11 cellular contexts compared by ENCODE assay signal in the genomic region with DNA sequence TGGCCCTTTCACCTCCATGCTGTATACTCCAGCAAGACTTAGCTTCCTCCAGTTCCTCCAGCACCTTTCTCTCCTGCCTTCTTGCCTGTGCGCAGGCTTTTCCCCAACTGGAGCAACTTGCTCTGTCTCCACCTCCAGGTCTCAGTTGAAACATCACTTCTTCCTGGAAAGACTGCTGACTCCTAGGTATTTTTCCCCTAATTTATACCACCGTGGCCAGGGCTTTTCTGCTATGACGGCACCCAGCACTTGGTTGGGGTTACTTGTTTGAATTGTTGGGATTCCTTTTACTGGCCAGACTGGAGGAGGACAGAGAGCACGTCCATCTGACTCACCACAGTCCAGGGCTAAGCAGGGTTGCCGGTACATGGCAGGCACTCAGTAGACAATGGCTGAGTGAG.
DNase-seq lines count a peak whose midpoint lies in the region; FAIRE-seq and TF ChIP-seq lines count a peak whose summit lies in the region.
"Had no signal": no experiment of that assay in that cellular context is flagged by ENCODE, and none has a peak within 500 bp of the region (broad histone marks: within the 10 kb centered on the region; RNA-seq: fewer than 3 reads in every experiment).

No MANE protein-coding gene starts in this region.

- TF ChIP-seq CTCF in esophagus squamous epithelium (IDR thresholded peaks at IDR 0.05) (no peak), CD14-positive monocyte (IDR thresholded peaks at IDR 0.05) (no peak), tibial artery (IDR thresholded peaks at IDR 0.05) (no peak)

- peaks cover 0 to 7% (median 5%) of the 10 kb centered on the region in 7 donors for H3K9me3 Mint-ChIP-seq in CD14-positive monocyte

- peak overlapping the region in 1 of 2 donors; percentile 44 for H3K4me3 Mint-ChIP-seq in CD14-positive monocyte

- peaks cover 13% of the 10 kb centered on the region for H3K4me1 Mint-ChIP-seq in CD14-positive monocyte

- H3K4me1 ChIP-seq in SJSA1 (replicated peaks), result peaks cover 25% of the 10 kb centered on the region
- H3K4me1 ChIP-seq in esophagus squamous epithelium, result peaks cover 0 to 10% (median 0%) of the 10 kb centered on the region in 3 donors
- no peaks in the 10 kb centered on the region for H3K4me1 ChIP-seq in tibial artery
- H3K4me1 ChIP-seq: Peyer's patch had no signal

- no peaks in the 10 kb centered on the region for H3K36me3 ChIP-seq in SJSA1
- H3K36me3 ChIP-seq in esophagus squamous epithelium, result no peaks in the 10 kb centered on the region
- no peaks in the 10 kb centered on the region for H3K36me3 ChIP-seq in tibial artery
- H3K36me3 ChIP-seq: Peyer's patch had no signal

- WGBS in esophagus squamous epithelium, 2 donors, result 36 to 53% methylated on average over 3 to 5 of the region's 5 CpGs

- H3K9me3 ChIP-seq in SJSA1 (replicated peaks), result no peaks in the 10 kb centered on the region
- peaks cover 0 to 5% (median 0%) of the 10 kb centered on the region in 3 donors for H3K9me3 ChIP-seq in esophagus squamous epithelium
- H3K9me3 ChIP-seq in tibial artery, result no peaks in the 10 kb centered on the region
- H3K9me3 ChIP-seq: Peyer's patch had no signal

- H3K4me3 ChIP-seq in SJSA1, result no peak overlapping the region
- H3K4me3 ChIP-seq in skeletal muscle cell (ENCODE audit: low read depth, low read length), result no peak overlapping the region
- H3K4me3 ChIP-seq in esophagus squamous epithelium, result no peak overlapping the region
- no peak overlapping the region for H3K4me3 ChIP-seq in tibial artery
- H3K4me3 ChIP-seq: Peyer's patch had no signal

- DNase-seq in H54 (ENCODE audit: insufficient read length, low spot score) (peak; percentile 76), SJSA1 (ENCODE audit: low read depth in 1 of 2, low spot score in 2 of 2) (peak; percentile 96 to 97), glomerular visceral epithelial cell (ENCODE audit: extremely low spot score) (peak; percentile 99), skeletal muscle cell (ENCODE audit: low read depth) (peak; percentile 21), esophagus squamous epithelium (lab: John Stamatoyannopoulos, UW) (no peak), CD14-positive monocyte (ENCODE audit: low spot score) (no peak), tibial artery (no peak)
- DNase-seq: activated CD4-positive, CD25-positive, alpha-beta regulatory T cell; activated gamma-delta T cell; Peyer's patch had no signal

- H3K27me3 ChIP-seq in SJSA1 (replicated peaks), result no peaks in the 10 kb centered on the region
- H3K27me3 ChIP-seq in esophagus squamous epithelium, result peaks cover 0 to 59% (median 0%) of the 10 kb centered on the region in 4 donors
- peaks cover 0 to 35% of the 10 kb centered on the region in 2 donors for H3K27me3 ChIP-seq in tibial artery
- H3K27me3 ChIP-seq: Peyer's patch had no signal

- peaks cover 34 to 40% (median 36%) of the 10 kb centered on the region in 3 donors for H3K27me3 Mint-ChIP-seq in CD14-positive monocyte (ENCODE audit: low read depth in 3 of 3)

- intact Hi-C loops in esophagus squamous epithelium (cut with DNase I), result no loop called here
- intact Hi-C loops in CD14-positive monocyte (cut with micrococcal nuclease), result no loop called here
- intact Hi-C loops in tibial artery (cut with DNase I; ENCODE audit: low total_unique reads), result no loop called here

- no peak overlapping the region for H3K27ac Mint-ChIP-seq in CD14-positive monocyte

- no peaks in the 10 kb centered on the region for H3K36me3 Mint-ChIP-seq in CD14-positive monocyte

- H3K27ac ChIP-seq in SJSA1 (peak overlapping the region; percentile 52), esophagus squamous epithelium (no peak overlapping the region), tibial artery (no peak overlapping the region)
- H3K27ac ChIP-seq: Peyer's patch had no signal

- FAIRE-seq in H54 (lab: Jason Lieb, UNC), result no peak
- FAIRE-seq: G401.6 had no signal

- TF ChIP-seq POLR2A in H54 (IDR thresholded peaks at IDR 0.05; ENCODE audit: low read depth, low read length) (no peak), esophagus squamous epithelium (IDR thresholded peaks at IDR 0.05) (no peak)

Comparison
In these comparisons a context has a peak if more than half of its experiments do, and no peak if none do; other contexts are left out.
1. DNase-seq: peak in H54 (single experiment), SJSA1 (2 of 2), glomerular visceral epithelial cell (single experiment) and skeletal muscle cell (single experiment); none in esophagus squamous epithelium (single experiment), CD14-positive monocyte (single experiment) and tibial artery (0 of 2).